Comparison of ENCODE assay signal across 8 cellular contexts in genomic region chr20:34363062-34364012, GRCh38. TPM values are rescaled to one million over a fixed set of nuclear protein-coding genes. Genes with fewer than 3 reads are reported as not detected.
DNase-seq lines count a peak whose midpoint lies in the region; ATAC-seq and TF ChIP-seq lines count a peak whose summit lies in the region.

ITCH (plus strand) TSS chr20:34363273; CDS start chr20:34393812, 30,539 bp downstream.

- H3K27me3 ChIP-seq in SU-DHL-6 (ENCODE audit: low read length) (no peaks in the 10 kb centered on the region), parathyroid adenoma (ENCODE audit: control insufficient read depth, insufficient read depth, low read length) (no peaks in the 10 kb centered on the region), tibial nerve (no peaks in the 10 kb centered on the region)

- H3K9me3 ChIP-seq in SU-DHL-6 (ENCODE audit: insufficient read depth, low read length) (no peaks in the 10 kb centered on the region), parathyroid adenoma (ENCODE audit: control insufficient read depth, low read length) (no peaks in the 10 kb centered on the region), tibial nerve (no peaks in the 10 kb centered on the region)

- ATAC-seq in HG02678 (IDR thresholded peaks at IDR 0.05; ENCODE audit: unreplicated experiment) (peak; percentile 95), Right ventricle myocardium superior (ENCODE audit: poor library complexity) (peak; percentile 100)

- intact Hi-C loops in Right ventricle myocardium superior (cut with DNase I) = no loop called here

- peaks cover 19% of the 10 kb centered on the region for H3F3A ChIP-seq in SU-DHL-6 (ENCODE audit: insufficient read depth)

- H3K27ac ChIP-seq in SU-DHL-6 (ENCODE audit: low read depth, low read length) = peak within 1 kb of the TSS; percentile 55
- H3K27ac ChIP-seq in parathyroid adenoma = peak within 1 kb of the TSS; percentile 79
- H3K27ac ChIP-seq in tibial nerve = peak within 1 kb of the TSS; percentile 92 to 99 (median 98)

- peak; percentile 82 to 98 for TF ChIP-seq EP300 in tibial nerve (IDR thresholded peaks at IDR 0.05)

- no peak for TF ChIP-seq CTCF in SU-DHL-6 (IDR thresholded peaks at IDR 0.05; ENCODE audit: insufficient read depth, low read length, poor library complexity, severe bottlenecking)
- TF ChIP-seq CTCF in parathyroid adenoma (IDR thresholded peaks at IDR 0.05) = no peak
- TF ChIP-seq CTCF in tibial nerve (IDR thresholded peaks at IDR 0.05) = peak in 1 of 5 experiments; percentile 21

- peaks cover 51% of the 10 kb centered on the region for H3K79me2 ChIP-seq in SU-DHL-6 (ENCODE audit: insufficient read depth, low read length)
- H3K79me2 ChIP-seq in parathyroid adenoma = peaks cover 26% of the 10 kb centered on the region

- no peaks in the 10 kb centered on the region for H4K20me1 ChIP-seq in SU-DHL-6 (ENCODE audit: low read depth, low read length)

- H3K4me3 ChIP-seq in SU-DHL-6 (ENCODE audit: insufficient read depth, low read length, poor library complexity, severe bottlenecking) = peak within 1 kb of the TSS; percentile 84
- H3K4me3 ChIP-seq in parathyroid adenoma (ENCODE audit: low read depth, low read length) = peak within 1 kb of the TSS; percentile 94
- H3K4me3 ChIP-seq in tibial nerve = peak within 1 kb of the TSS; percentile 84 to 100 (median 90)

- DNase-seq in NCI-H128 (lab: John Stamatoyannopoulos, UW; ENCODE audit: unreplicated experiment) = peak; percentile 95
- peak; percentile 78 for DNase-seq in activated naive CD8-positive, alpha-beta T cell treated with anti-CD3 and anti-CD28 coated beads, Interleukin-2, amount 50 U/mL, for 16 hours (ENCODE audit: low read depth, low spot score)
- DNase-seq in Right ventricle myocardium superior = peak; percentile 99
- DNase-seq in tibial nerve (ENCODE audit: low spot score in 2 of 2) = peak; percentile 93 to 94

- H3K36me3 ChIP-seq in SU-DHL-6 (ENCODE audit: low read length) (no peaks in the 10 kb centered on the region), parathyroid adenoma (ENCODE audit: control insufficient read depth, insufficient read depth, low read length) (no peaks in the 10 kb centered on the region), tibial nerve (no peaks in the 10 kb centered on the region)

- H3K4me2 ChIP-seq in SU-DHL-6 (ENCODE audit: low read depth, low read length, poor library complexity, severe bottlenecking) (peak within 1 kb of the TSS; percentile 70), parathyroid adenoma (ENCODE audit: low read length) (peak within 1 kb of the TSS; percentile 85)

- WGBS in tibial nerve, 2 donors = 0 to 1% methylated on average over 62 to 69 of the region's 92 CpGs

- peak within 1 kb of the TSS; percentile 88 for H2AFZ ChIP-seq in SU-DHL-6 (ENCODE audit: low read depth, low read length, severe bottlenecking)
- peak within 1 kb of the TSS; percentile 99 for H2AFZ ChIP-seq in parathyroid adenoma

- TF ChIP-seq POLR2A in GM10847 (IDR thresholded peaks at IDR 0.05; ENCODE audit: extremely low read depth, insufficient read length) (peak; percentile 76), tibial nerve (IDR thresholded peaks at IDR 0.05) (peak; percentile 92 to 94)

- H3K9me2 ChIP-seq in SU-DHL-6 (replicated peaks; ENCODE audit: insufficient read depth, low read length) = no peaks in the 10 kb centered on the region

- peak within 1 kb of the TSS; percentile 71 for H3K9ac ChIP-seq in SU-DHL-6 (ENCODE audit: low read length)
- peak within 1 kb of the TSS; percentile 49 for H3K9ac ChIP-seq in parathyroid adenoma

- peaks cover 9% of the 10 kb centered on the region for H3K4me1 ChIP-seq in parathyroid adenoma
- peaks cover 0 to 46% (median 32%) of the 10 kb centered on the region in 4 donors for H3K4me1 ChIP-seq in tibial nerve

RNA-seq across cellular contexts. Expression of gene ITCH, which starts in this region (rescaled TPM):
- total RNA-seq in Right ventricle myocardium superior = 39.9 TPM
- total RNA-seq in tibial nerve = 10 to 100 TPM; 48.4 to 85.4 (median 62.8) TPM

Comparison
In these comparisons a context has a peak if more than half of its experiments do, and no peak if none do; other contexts are left out.
1. Peak in every context shown above with its lines: DNase-seq, ATAC-seq, H3K4me3 ChIP-seq and H3K27ac ChIP-seq.